ENCODE assay signal across 30 cellular contexts in the genomic region with DNA sequence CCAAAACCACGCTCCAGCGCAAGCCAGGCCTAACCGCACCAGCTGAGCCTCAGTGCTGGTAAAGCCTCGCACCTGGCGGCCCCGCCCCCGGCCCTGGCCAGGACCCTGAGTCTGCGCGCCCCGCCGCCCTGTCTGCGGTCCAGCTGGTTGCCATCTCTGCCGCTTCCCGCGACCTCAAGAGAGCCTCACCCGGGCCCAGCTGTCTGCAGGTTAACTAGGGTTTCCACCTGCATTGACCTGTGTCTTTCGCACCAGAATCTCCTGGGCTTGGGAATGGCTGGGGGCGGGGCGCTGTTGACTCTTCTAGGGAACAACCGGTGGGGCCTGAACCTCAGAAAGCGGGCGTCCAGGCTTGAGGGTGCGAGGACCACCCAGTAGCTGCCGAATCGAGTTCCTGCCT.
"Had no signal": no experiment of that assay in that cellular context is flagged by ENCODE, and none has a peak within 500 bp of the region (broad histone marks: within the 10 kb centered on the region; RNA-seq: fewer than 3 reads in every experiment).

No MANE protein-coding gene starts in this region.

- H3K9me3 ChIP-seq: esophagus muscularis mucosa, gastrocnemius medialis, heart left ventricle had no signal

- H3K4me1 ChIP-seq: esophagus muscularis mucosa, gastrocnemius medialis, heart left ventricle had no signal

- H3K27ac ChIP-seq: brain microvascular endothelial cell, esophagus muscularis mucosa, foreskin keratinocyte, gastrocnemius medialis, heart left ventricle had no signal

- ATAC-seq: activated CD4-positive, CD25-positive, alpha-beta regulatory T cell treated with anti-CD3 and anti-CD28 coated beads, Interleukin-2, amount 50 U/mL, for 24 hours; activated CD8-positive, alpha-beta memory T cell treated with anti-CD3 and anti-CD28 coated beads, Interleukin-2, amount 10 ng/mL, durations not matched to agents 7 days and 5 days; activated CD8-positive, alpha-beta T cell treated with anti-CD3 and anti-CD28 coated beads, Interleukin-2, amount 10 ng/mL, durations not matched to agents 7 days and 5 days; effector memory CD8-positive, alpha-beta T cell; foreskin keratinocyte; gastrocnemius medialis; heart left ventricle had no signal

- H3K4me3 Mint-ChIP-seq: activated B cell treated with CpG ODN at 0.5 μM for 24 hours; activated CD4-positive, alpha-beta memory T cell treated with anti-CD3 and anti-CD28 coated beads for 36 hours; activated CD4-positive, alpha-beta T cell treated with anti-CD3 and anti-CD28 coated beads, Interleukin-2, amount 10 ng/mL, durations not matched to agents 24 days and 14 days; activated CD8-positive, alpha-beta memory T cell treated with anti-CD3 and anti-CD28 coated beads, Interleukin-2, amount 10 ng/mL, durations not matched to agents 7 days and 5 days; activated CD8-positive, alpha-beta T cell treated with anti-CD3 and anti-CD28 coated beads, Interleukin-2, amount 10 ng/mL, durations not matched to agents 7 days and 5 days; activated naive CD8-positive, alpha-beta T cell; activated T-helper 1 cell treated with anti-CD3 and anti-CD28 coated beads, Interleukin-12 subunit alpha, Interleukin-12 subunit beta, Interleukin-2, Interleukin-4 antibody, amounts not matched to agents 30 ng/mL and 10 ng/mL and 1 ng/mL, durations not matched to agents 14 hours and 24 hours and 36 hours; central memory CD8-positive, alpha-beta T cell; effector memory CD8-positive, alpha-beta T cell had no signal

- H3K4me1 Mint-ChIP-seq: activated B cell treated with CpG ODN at 0.5 μM for 24 hours; activated CD4-positive, alpha-beta T cell treated with anti-CD3 and anti-CD28 coated beads, Interleukin-2, amount 10 ng/mL, durations not matched to agents 24 days and 14 days; activated CD8-positive, alpha-beta memory T cell treated with anti-CD3 and anti-CD28 coated beads, Interleukin-2, amount 10 ng/mL, durations not matched to agents 7 days and 5 days; central memory CD8-positive, alpha-beta T cell had no signal

- H3K27me3 ChIP-seq: brain microvascular endothelial cell, esophagus muscularis mucosa, foreskin keratinocyte, gastrocnemius medialis had no signal

- H3K27ac Mint-ChIP-seq: activated B cell treated with CpG ODN at 0.5 μM for 24 hours; activated CD4-positive, alpha-beta memory T cell treated with anti-CD3 and anti-CD28 coated beads for 36 hours; activated CD4-positive, alpha-beta T cell treated with anti-CD3 and anti-CD28 coated beads, Interleukin-2, amount 10 ng/mL, durations not matched to agents 24 days and 14 days; activated CD8-positive, alpha-beta memory T cell treated with anti-CD3 and anti-CD28 coated beads, Interleukin-2, amount 10 ng/mL, durations not matched to agents 7 days and 5 days; activated CD8-positive, alpha-beta T cell treated with anti-CD3 and anti-CD28 coated beads, Interleukin-2, amount 10 ng/mL, durations not matched to agents 7 days and 5 days; activated naive CD8-positive, alpha-beta T cell; activated T-helper 1 cell treated with anti-CD3 and anti-CD28 coated beads, Interleukin-12 subunit alpha, Interleukin-12 subunit beta, Interleukin-2, Interleukin-4 antibody, amounts not matched to agents 30 ng/mL and 10 ng/mL and 1 ng/mL, durations not matched to agents 14 hours and 24 hours and 36 hours; activated T-helper 2 cell treated with anti-CD3 and anti-CD28 coated beads, Interferon-gamma antibody, Interleukin-2, Interleukin-4, amounts not matched to agents 10 μg/mL and 5 μg/mL and 100 μg/mL, durations not matched to agents 14 hours and 24 hours and 36 hours; effector memory CD8-positive, alpha-beta T cell had no signal

- H3K27me3 Mint-ChIP-seq: activated B cell treated with CpG ODN at 0.5 μM for 24 hours; activated CD4-positive, alpha-beta memory T cell treated with anti-CD3 and anti-CD28 coated beads for 36 hours; activated CD4-positive, alpha-beta T cell treated with anti-CD3 and anti-CD28 coated beads, Interleukin-2, amount 10 ng/mL, durations not matched to agents 24 days and 14 days; activated CD8-positive, alpha-beta memory T cell treated with anti-CD3 and anti-CD28 coated beads, Interleukin-2, amount 10 ng/mL, durations not matched to agents 7 days and 5 days; central memory CD8-positive, alpha-beta T cell; effector memory CD8-positive, alpha-beta T cell had no signal

- H3K36me3 ChIP-seq: brain microvascular endothelial cell, esophagus muscularis mucosa, gastrocnemius medialis, heart left ventricle had no signal

- H3K9me3 Mint-ChIP-seq: activated B cell treated with CpG ODN at 0.5 μM for 24 hours; activated CD4-positive, alpha-beta memory T cell treated with anti-CD3 and anti-CD28 coated beads for 36 hours; activated CD4-positive, alpha-beta T cell treated with anti-CD3 and anti-CD28 coated beads, Interleukin-2, amount 10 ng/mL, durations not matched to agents 24 days and 14 days; activated T-helper 1 cell treated with anti-CD3 and anti-CD28 coated beads, Interleukin-12 subunit alpha, Interleukin-12 subunit beta, Interleukin-2, Interleukin-4 antibody, amounts not matched to agents 30 ng/mL and 10 ng/mL and 1 ng/mL, durations not matched to agents 14 hours and 24 hours and 36 hours; activated T-helper 2 cell treated with anti-CD3 and anti-CD28 coated beads, Interferon-gamma antibody, Interleukin-2, Interleukin-4, amounts not matched to agents 10 μg/mL and 5 μg/mL and 100 μg/mL, durations not matched to agents 14 hours and 24 hours and 36 hours; central memory CD8-positive, alpha-beta T cell; effector memory CD8-positive, alpha-beta T cell had no signal

- DNase-seq: activated B cell treated with CpG ODN at 0.5 μM for 24 hours; activated CD4-positive, alpha-beta memory T cell treated with anti-CD3 and anti-CD28 coated beads for 36 hours; activated CD4-positive, alpha-beta T cell treated with anti-CD3 and anti-CD28 coated beads, Interleukin-2, amount 10 ng/mL, durations not matched to agents 24 days and 14 days; activated CD8-positive, alpha-beta memory T cell treated with anti-CD3 and anti-CD28 coated beads, Interleukin-2, amount 10 ng/mL, durations not matched to agents 7 days and 5 days; activated CD8-positive, alpha-beta memory T cell treated with anti-CD3 and anti-CD28 coated beads, Interleukin-2, amount 50 U/mL, for 4 hours; activated CD8-positive, alpha-beta T cell treated with anti-CD3 and anti-CD28 coated beads, Interleukin-2, amount 10 ng/mL, durations not matched to agents 7 days and 5 days; activated effector memory CD4-positive, alpha-beta T cell treated with anti-CD3 and anti-CD28 coated beads, Interleukin-2, amount 50 U/mL, for 16 hours; activated naive CD4-positive, alpha-beta T cell treated with anti-CD3 and anti-CD28 coated beads, Interleukin-2, amount 50 U/mL, for 16 hours; activated naive CD4-positive, alpha-beta T cell treated with Interleukin-2 at 50 U/mL for 16 hours; activated T-cell treated with anti-CD3 and anti-CD28 coated beads, Interleukin-2, amount 50 U/mL, for 1 hour; activated T-cell treated with anti-CD3 and anti-CD28 coated beads, Interleukin-2, amount 50 U/mL, for 48 hours; amniotic stem cell; anterior cingulate cortex; brain microvascular endothelial cell; cortex of kidney; dermis blood vessel endothelial cell; effector CD4-positive, alpha-beta T cell; effector memory CD8-positive, alpha-beta T cell; erythroblast; foreskin keratinocyte; gastrocnemius medialis; glutamatergic neuron; heart left ventricle; T-helper 2 cell had no signal

- H3K4me3 ChIP-seq: esophagus muscularis mucosa, gastrocnemius medialis, heart left ventricle had no signal

- H3K36me3 Mint-ChIP-seq: activated CD4-positive, alpha-beta memory T cell treated with anti-CD3 and anti-CD28 coated beads for 36 hours; activated CD8-positive, alpha-beta memory T cell treated with anti-CD3 and anti-CD28 coated beads, Interleukin-2, amount 10 ng/mL, durations not matched to agents 7 days and 5 days; activated naive CD8-positive, alpha-beta T cell had no signal
